In genomic region chr19:3133793-3134116, GRCh38 we compare ENCODE assay signal across 9 cellular contexts. TPM values are rescaled to one million over a fixed set of nuclear protein-coding genes. Genes with fewer than 3 reads are reported as not detected.
A peak's percentile ranks its signal among the peaks of the same experiment; 100 is the strongest.
DNase-seq lines count a peak whose midpoint lies in the region; ATAC-seq and TF ChIP-seq lines count a peak whose summit lies in the region.
"Had no signal": no experiment of that assay in that cellular context is flagged by ENCODE, and none has a peak within 500 bp of the region (broad histone marks: within the 10 kb centered on the region; RNA-seq: fewer than 3 reads in every experiment).

No MANE protein-coding gene starts in this region.

- BruUV-seq in Panc1 (replicated peaks; lab: Mats Ljungman, UMichigan), result no TSS peak

- intact Hi-C loops in Panc1 (cut with micrococcal nuclease; ENCODE audit: unreplicated experiment), result no loop called here

- no peak overlapping the region for H3K4me3 ChIP-seq in Panc1 (ENCODE audit: low read depth in 2 of 2, low read length in 2 of 2)
- H3K4me3 ChIP-seq in subcutaneous abdominal adipose tissue (ENCODE audit: low read depth in 1 of 5, low read length in 5 of 5), result no peak overlapping the region
- H3K4me3 ChIP-seq: mucosa of descending colon had no signal

- H3K27ac ChIP-seq in Panc1 (ENCODE audit: low read length) (peak overlapping the region; percentile 59; the same call in 1 of the 2 replicates), epithelial cell of prostate (peak overlapping the region; percentile 57), subcutaneous abdominal adipose tissue (ENCODE audit: low read depth, low read length) (peak overlapping the region; percentile 65)

- H3K4me1 ChIP-seq in Panc1 (ENCODE audit: control insufficient read depth, insufficient read depth, low read length) (peaks cover 4% of the 10 kb centered on the region), subcutaneous abdominal adipose tissue (ENCODE audit: control insufficient read depth in 5 of 5, insufficient read depth in 5 of 5, low read length in 5 of 5) (peaks cover 0 to 18% (median 7%) of the 10 kb centered on the region in 5 donors)

- ATAC-seq in Panc1, result no peak
- ATAC-seq in GM21723 (IDR thresholded peaks at IDR 0.05; ENCODE audit: unreplicated experiment), result no peak
- no peak for ATAC-seq in GM18502 (IDR thresholded peaks at IDR 0.05; ENCODE audit: poor library complexity, unreplicated experiment)

- no peak for DNase-seq in activated naive CD4-positive, alpha-beta T cell treated with anti-CD3 and anti-CD28 coated beads, Interleukin-2, amount 10 ng/mL, durations not matched to agents 7 days and 5 days
- DNase-seq in activated naive CD4-positive, alpha-beta T cell (lab: John Stamatoyannopoulos, UW), result no peak
- DNase-seq in Panc1 (ENCODE audit: low read depth, low spot score) (no peak), epithelial cell of prostate (ENCODE audit: low read depth, low spot score) (no peak), AG20443 (ENCODE audit: low spot score) (no peak)

- in situ Hi-C loops in Panc1 (cut with HindIII; ENCODE audit: low pct_unique_long_range_greater_than_20kb, low sequenced_read_pairs), result no loop called here

- H3K4me3 Mint-ChIP-seq in activated naive CD4-positive, alpha-beta T cell treated with anti-CD3 and anti-CD28 coated beads, Interleukin-2, amount 10 ng/mL, durations not matched to agents 7 days and 5 days, result peak overlapping the region; percentile 53

- no peak for TF ChIP-seq CTCF in Panc1 (IDR thresholded peaks at IDR 0.05)

- no peak overlapping the region for H3K9ac ChIP-seq in subcutaneous abdominal adipose tissue (ENCODE audit: low read length in 5 of 5)

- peaks cover 15% of the 10 kb centered on the region for H3K27me3 Mint-ChIP-seq in activated naive CD4-positive, alpha-beta T cell treated with anti-CD3 and anti-CD28 coated beads, Interleukin-2, amount 10 ng/mL, durations not matched to agents 7 days and 5 days

- H3K9me3 ChIP-seq in Panc1 (ENCODE audit: control insufficient read depth, insufficient read depth, low read depth, low read length) (no peaks in the 10 kb centered on the region), subcutaneous abdominal adipose tissue (ENCODE audit: control insufficient read depth in 5 of 5, low read length in 5 of 5) (no peaks in the 10 kb centered on the region)
- H3K9me3 ChIP-seq: mucosa of descending colon had no signal

- H3K4me1 Mint-ChIP-seq in activated naive CD4-positive, alpha-beta T cell treated with anti-CD3 and anti-CD28 coated beads, Interleukin-2, amount 10 ng/mL, durations not matched to agents 7 days and 5 days, result peaks cover 53% of the 10 kb centered on the region

- peak overlapping the region; percentile 97 for H3K27ac Mint-ChIP-seq in activated naive CD4-positive, alpha-beta T cell treated with anti-CD3 and anti-CD28 coated beads, Interleukin-2, amount 10 ng/mL, durations not matched to agents 7 days and 5 days

- H3K27me3 ChIP-seq in Panc1 (ENCODE audit: control insufficient read depth, insufficient read depth, low read length) (no peaks in the 10 kb centered on the region), subcutaneous abdominal adipose tissue (ENCODE audit: control insufficient read depth in 5 of 5, insufficient read depth in 4 of 5, low read length in 5 of 5) (peaks cover 0 to 3% (median 0%) of the 10 kb centered on the region in 5 donors)

- H3K36me3 Mint-ChIP-seq in activated naive CD4-positive, alpha-beta T cell treated with anti-CD3 and anti-CD28 coated beads, Interleukin-2, amount 10 ng/mL, durations not matched to agents 7 days and 5 days, result peaks cover 6% of the 10 kb centered on the region

- POLR2A ChIA-PET in Panc1 (lab: Charles Lee), result no interaction called here

- CTCF ChIA-PET in activated naive CD4-positive, alpha-beta T cell treated with anti-CD3 and anti-CD28 coated beads, Interleukin-2, amount 10 ng/mL, durations not matched to agents 7 days and 5 days (lab: Charles Lee), result interaction anchor here (9.0 kb wide), 1 partner anchor 28 kb away, joined by 92 read pairs; no protein-coding TSS in a partner anchor
- CTCF ChIA-PET in Panc1 (lab: Charles Lee), result no interaction called here

- H3K36me3 ChIP-seq in Panc1 (ENCODE audit: control insufficient read depth, insufficient read depth, low read length) (no peaks in the 10 kb centered on the region), subcutaneous abdominal adipose tissue (ENCODE audit: control insufficient read depth in 5 of 5, insufficient read depth in 5 of 5, low read length in 5 of 5) (no peaks in the 10 kb centered on the region)

- no peaks in the 10 kb centered on the region for H3K9me3 Mint-ChIP-seq in activated naive CD4-positive, alpha-beta T cell treated with anti-CD3 and anti-CD28 coated beads, Interleukin-2, amount 10 ng/mL, durations not matched to agents 7 days and 5 days

RNA-seq across cellular contexts. Expression of gene GNA15, which starts 2.1 kb away (rescaled TPM):
- 6.2 TPM for total RNA-seq in Panc1 (2021; ENCODE audit: unreplicated experiment)
- 8.4 TPM for polyA plus RNA-seq in Panc1 (2012; ENCODE audit: insufficient read length)

RNA-seq across cellular contexts. Expression of gene GNA11, which starts 39.6 kb away (rescaled TPM):
- 64.6 TPM for total RNA-seq in Panc1 (2021; ENCODE audit: unreplicated experiment)
- polyA plus RNA-seq in Panc1 (2012; ENCODE audit: insufficient read length), result 120 TPM

RNA-seq across cellular contexts. Expression of gene S1PR4, which starts 44.8 kb away (rescaled TPM):
- 0.26 TPM for total RNA-seq in Panc1 (2021; ENCODE audit: unreplicated experiment)
- polyA plus RNA-seq in Panc1 (2012; ENCODE audit: insufficient read length), result not detected

RNA-seq across cellular contexts. Expression of gene NCLN, which starts 52.0 kb away (rescaled TPM):
- total RNA-seq in Panc1 (2021; ENCODE audit: unreplicated experiment), result 132 TPM
- polyA plus RNA-seq in Panc1 (2012; ENCODE audit: insufficient read length), result 171 TPM
